ENCODE assay signal across 8 cellular contexts in genomic region chr1:150574260-150575071, GRCh38. TPM values are rescaled to one million over a fixed set of nuclear protein-coding genes. Genes with fewer than 3 reads are reported as not detected.
DNase-seq lines count a peak whose midpoint lies in the region; ATAC-seq, FAIRE-seq and TF ChIP-seq lines count a peak whose summit lies in the region.

No MANE protein-coding gene starts in this region.

- H3K36me3 ChIP-seq in SU-DHL-6 (ENCODE audit: low read length), result peaks cover 60% of the 10 kb centered on the region
- H3K36me3 ChIP-seq in fibroblast of lung (ENCODE audit: control insufficient read depth, insufficient read depth, low read length), result peaks cover 26% of the 10 kb centered on the region
- peaks cover 74% of the 10 kb centered on the region for H3K36me3 ChIP-seq in skeletal muscle satellite cell (ENCODE audit: insufficient read depth, low read length)

- H3K9ac ChIP-seq in SU-DHL-6 (ENCODE audit: low read length), result peak overlapping the region; percentile 99
- H3K9ac ChIP-seq in fibroblast of lung (ENCODE audit: insufficient read depth, low read length), result no peak overlapping the region
- peak overlapping the region; percentile 100 for H3K9ac ChIP-seq in skeletal muscle satellite cell (ENCODE audit: low read depth, low read length)

- H3K4me2 ChIP-seq in SU-DHL-6 (ENCODE audit: low read depth, low read length, poor library complexity, severe bottlenecking) (peak overlapping the region; percentile 81), fibroblast of lung (ENCODE audit: extremely low read depth, insufficient read depth, low read length) (peak overlapping the region; percentile 72), skeletal muscle satellite cell (ENCODE audit: low read length) (peak overlapping the region; percentile 91)

- H3K4me3 ChIP-seq in SU-DHL-6 (ENCODE audit: insufficient read depth, low read length, poor library complexity, severe bottlenecking) (peak overlapping the region; percentile 96), fibroblast of lung (replicated peaks in 1 of 4; ENCODE audit: control extremely low read depth in 1 of 4, insufficient read depth in 1 of 4, low read depth in 3 of 4, low read length in 4 of 4) (peak overlapping the region; percentile 90 to 100 (median 94)), skeletal muscle satellite cell (ENCODE audit: low read length) (peak overlapping the region; percentile 96)

- H3K4me1 ChIP-seq in fibroblast of lung (ENCODE audit: control insufficient read depth, extremely low read depth, insufficient read depth, low read length), result peaks cover 15% of the 10 kb centered on the region
- peaks cover 36% of the 10 kb centered on the region for H3K4me1 ChIP-seq in skeletal muscle satellite cell (ENCODE audit: control insufficient read depth, insufficient read depth, low read length)

- TF ChIP-seq CTCF in SU-DHL-6 (IDR thresholded peaks at IDR 0.05; ENCODE audit: insufficient read depth, low read length, poor library complexity, severe bottlenecking), result no peak
- no peak for TF ChIP-seq CTCF in fibroblast of lung (conservative IDR thresholded peaks at IDR 0.05 in 1 of 2, IDR thresholded peaks at IDR 0.05 in 1 of 2; ENCODE audit: low read depth in 1 of 2, low read length in 2 of 2)

- TF ChIP-seq POLR2A in GM12891 (IDR thresholded peaks at IDR 0.05; ENCODE audit: low read depth, low read length), result peak; percentile 81

- peaks cover 52% of the 10 kb centered on the region for H4K20me1 ChIP-seq in SU-DHL-6 (ENCODE audit: low read depth, low read length)
- H4K20me1 ChIP-seq in fibroblast of lung (ENCODE audit: control insufficient read depth, extremely low read depth, insufficient read depth, low read length), result peaks cover 21% of the 10 kb centered on the region

- H3K27ac ChIP-seq in SU-DHL-6 (ENCODE audit: low read depth, low read length) (peak overlapping the region; percentile 91), fibroblast of lung (ENCODE audit: insufficient read depth, low read length) (peak overlapping the region; percentile 57)

- no peaks in the 10 kb centered on the region for H3K9me2 ChIP-seq in SU-DHL-6 (replicated peaks; ENCODE audit: insufficient read depth, low read length)

- DNase-seq in GM12891 (ENCODE audit: insufficient read length, low spot score) (no peak), fibroblast of lung (ENCODE audit: low read depth in 2 of 2) (no peak), AG20443 (ENCODE audit: low spot score) (no peak), islet precursor cell (no peak)

- FAIRE-seq in GM12891 (lab: Jason Lieb, UNC), result no peak

- H3K79me2 ChIP-seq in SU-DHL-6 (ENCODE audit: insufficient read depth, low read length) (peaks cover 71% of the 10 kb centered on the region), fibroblast of lung (ENCODE audit: control insufficient read depth, insufficient read depth, low read length) (peaks cover 78% of the 10 kb centered on the region)

- H2AFZ ChIP-seq in SU-DHL-6 (ENCODE audit: low read depth, low read length, severe bottlenecking) (no peak overlapping the region), fibroblast of lung (ENCODE audit: low read length) (no peak overlapping the region)

- H3K27me3 ChIP-seq in SU-DHL-6 (ENCODE audit: low read length) (no peaks in the 10 kb centered on the region), fibroblast of lung (ENCODE audit: control insufficient read depth, insufficient read depth, low read length) (no peaks in the 10 kb centered on the region), skeletal muscle satellite cell (ENCODE audit: control insufficient read depth, insufficient read depth, low read length) (no peaks in the 10 kb centered on the region)

- ATAC-seq in HG03025 (IDR thresholded peaks at IDR 0.05; ENCODE audit: low FRiP score, unreplicated experiment) (no peak), HG03097 (IDR thresholded peaks at IDR 0.05; ENCODE audit: low FRiP score, unreplicated experiment) (no peak)

- peaks cover 83% of the 10 kb centered on the region for H3F3A ChIP-seq in SU-DHL-6 (ENCODE audit: insufficient read depth)

- H3K9me3 ChIP-seq in SU-DHL-6 (ENCODE audit: insufficient read depth, low read length) (no peaks in the 10 kb centered on the region), fibroblast of lung (ENCODE audit: control insufficient read depth, insufficient read depth, low read depth, low read length) (no peaks in the 10 kb centered on the region), skeletal muscle satellite cell (replicated peaks; ENCODE audit: low read length) (no peaks in the 10 kb centered on the region)

TF ChIP-seq in GM12891, 5 proteins besides CTCF, POLR2A, EP300 and RAD21:
- no peak for TF ChIP-seq PAX5 (IDR thresholded peaks at IDR 0.05; ENCODE audit: insufficient read depth, low read length, severe bottlenecking)
- TF ChIP-seq POLR2AphosphoS5 (IDR thresholded peaks at IDR 0.05; ENCODE audit: low read depth, low read length), result peak; percentile 78; the same call in 1 of the 2 replicates

RNA-seq across cellular contexts. Expression of gene MCL1, which starts 4.9 kb away (rescaled TPM):
- 123 TPM for polyA plus RNA-seq in GM12891 (2012; ENCODE audit: low read depth, missing spikeins)
- total RNA-seq in fibroblast of lung, result 232 and 233 TPM in 2 replicates
- 108 and 136 TPM in 2 replicates for polyA plus RNA-seq in fibroblast of lung
- polyA plus RNA-seq in fibroblast of lung (2012), result 105 and 138 TPM in 2 replicates
- 24.4 and 91.5 TPM in 2 replicates for polyA minus RNA-seq in fibroblast of lung (ENCODE audit: low replicate concordance)
- 285 and 293 TPM in 2 replicates for total RNA-seq in skeletal muscle satellite cell (2012; rRNA removed)

RNA-seq across cellular contexts. Expression of gene ADAMTSL4, which starts 25.3 kb away (rescaled TPM):
- polyA plus RNA-seq in GM12891 (2012; ENCODE audit: low read depth, missing spikeins), result 0.06 TPM
- total RNA-seq in fibroblast of lung, result 6.4 and 13.0 TPM in 2 replicates
- 7.3 and 19.8 TPM in 2 replicates for polyA plus RNA-seq in fibroblast of lung
- polyA plus RNA-seq in fibroblast of lung (2012), result 12.6 and 25.9 TPM in 2 replicates
- polyA minus RNA-seq in fibroblast of lung (ENCODE audit: low replicate concordance), result 16.6 and 30.2 TPM in 2 replicates
- 12.9 and 14.6 TPM in 2 replicates for total RNA-seq in skeletal muscle satellite cell (2012; rRNA removed)

RNA-seq across cellular contexts. Expression of gene ENSA, which starts 54.9 kb away (rescaled TPM):
- 196 TPM for polyA plus RNA-seq in GM12891 (2012; ENCODE audit: low read depth, missing spikeins)
- 53.7 and 78.1 TPM in 2 replicates for total RNA-seq in fibroblast of lung
- 112 and 184 TPM in 2 replicates for polyA plus RNA-seq in fibroblast of lung
- 86.2 and 127 TPM in 2 replicates for polyA plus RNA-seq in fibroblast of lung (2012)
- polyA minus RNA-seq in fibroblast of lung (ENCODE audit: low replicate concordance), result 23.7 and 26.6 TPM in 2 replicates
- 71.9 and 79.3 TPM in 2 replicates for total RNA-seq in skeletal muscle satellite cell (2012; rRNA removed)

RNA-seq across cellular contexts. Expression of gene FALEC, which starts 58.9 kb away (rescaled TPM):
- polyA plus RNA-seq in GM12891 (2012; ENCODE audit: low read depth, missing spikeins), result not detected
- 0.83 and 1.0 TPM in 2 replicates for total RNA-seq in fibroblast of lung
- polyA plus RNA-seq in fibroblast of lung, result 0.15 TPM in 1 of 2 replicates, not detected in the other
- polyA plus RNA-seq in fibroblast of lung (2012), result not detected in 2 replicates
- polyA minus RNA-seq in fibroblast of lung (ENCODE audit: low replicate concordance), result not detected in 2 replicates
- not detected in 2 replicates for total RNA-seq in skeletal muscle satellite cell (2012; rRNA removed)
